In the genomic region with DNA sequence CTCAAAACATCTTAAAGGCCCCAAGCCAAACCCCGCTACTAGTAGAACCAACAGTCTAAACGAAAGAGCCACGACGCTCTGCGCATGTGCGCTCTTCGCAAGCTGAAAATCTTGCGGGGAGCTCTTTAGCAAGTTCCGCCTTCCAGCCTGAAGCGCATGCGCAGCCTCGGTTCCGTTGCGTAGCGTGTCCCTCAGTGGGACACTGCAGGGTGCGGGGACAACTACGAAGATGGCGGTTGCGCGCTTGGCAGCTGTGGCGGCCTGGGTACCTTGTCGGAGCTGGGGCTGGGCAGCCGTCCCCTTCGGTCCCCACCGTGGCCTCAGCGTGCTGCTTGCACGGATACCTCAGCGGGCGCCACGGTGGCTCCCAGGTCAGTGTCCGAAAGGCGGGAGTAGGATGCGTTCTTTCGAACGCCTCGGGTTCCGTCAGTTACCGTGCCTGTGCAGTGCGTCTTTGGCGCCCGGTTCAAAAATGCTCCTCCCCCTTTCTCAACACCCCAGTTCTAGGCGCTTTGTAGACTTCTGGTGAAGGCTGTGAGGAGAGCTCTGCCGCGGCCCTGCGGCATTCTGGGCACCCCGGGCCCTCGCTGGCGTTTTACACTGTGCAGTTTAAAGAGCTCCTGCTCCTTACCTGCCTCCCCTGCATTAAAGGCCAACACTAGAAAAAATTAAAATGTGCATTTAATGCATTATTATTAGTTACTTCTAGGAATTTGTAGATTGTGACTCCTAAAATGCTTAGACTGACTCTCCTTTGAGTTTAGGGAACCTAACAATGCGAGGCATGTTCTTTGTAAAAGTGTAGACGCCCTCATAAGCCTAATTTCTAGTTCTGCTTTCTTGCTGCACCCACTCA, we compare ENCODE assay signal across 8 cellular contexts. TPM values are rescaled to one million over a fixed set of nuclear protein-coding genes. Genes with fewer than 3 reads are reported as not detected.
DNase-seq lines count a peak whose midpoint lies in the region; ATAC-seq, FAIRE-seq and TF ChIP-seq lines count a peak whose summit lies in the region.

A gene (plus strand): TSS at position 194 of the 856 bp plus-strand sequence. CDS start 36 bp downstream, at position 230.

- H3K27ac ChIP-seq in A549 (peak within 1 kb of the TSS; percentile 84 to 94), VCaP (peak within 1 kb of the TSS; percentile 85), mammary epithelial cell (ENCODE audit: insufficient read depth, low read depth, low read length) (peak within 1 kb of the TSS; percentile 55), small intestine (ENCODE audit: low read depth in 1 of 2, low read length in 1 of 2) (peak within 1 kb of the TSS; percentile 76 to 98)

- H3K36me3 ChIP-seq in mammary epithelial cell (ENCODE audit: insufficient read depth, low read length) (peaks cover 6% of the 10 kb centered on the region), small intestine (ENCODE audit: control insufficient read depth in 2 of 2, insufficient read depth in 2 of 2, low read length in 2 of 2) (no peaks in the 10 kb centered on the region)

- TF ChIP-seq CTCF in A549 (IDR thresholded peaks at IDR 0.05) (no peak), VCaP (conservative IDR thresholded peaks at IDR 0.05) (no peak), mammary epithelial cell (conservative IDR thresholded peaks at IDR 0.05 in 1 of 2, IDR thresholded peaks at IDR 0.05 in 1 of 2; ENCODE audit: extremely low read depth in 1 of 2, insufficient read depth in 1 of 2, low read depth in 1 of 2, low read length in 2 of 2) (no peak)

- TSS peak; percentile 0 for BruUV-seq in mammary epithelial cell (replicated peaks; lab: Mats Ljungman, UMichigan)

- WGBS in A549 (ENCODE audit: missing lambda C conversion rate), result under 1% methylated on average over 19 of the region's 50 CpGs
- 2% methylated on average over 40 of the region's 50 CpGs for WGBS in mammary epithelial cell (ENCODE audit: low coverage, missing lambda C conversion rate)
- 0 to 1% (median 0%) methylated on average over 50 of the region's 50 CpGs for WGBS in small intestine, 3 donors

- intact Hi-C loops in mammary epithelial cell (cut with micrococcal nuclease), result no loop called here

- no peak for TF ChIP-seq EP300 in A549 (IDR thresholded peaks at IDR 0.05)

- H3K79me2 ChIP-seq in mammary epithelial cell (ENCODE audit: insufficient read depth, low read length), result peaks cover 41% of the 10 kb centered on the region

- H3K4me3 ChIP-seq in A549 (peak within 1 kb of the TSS; percentile 62), mammary epithelial cell (replicated peaks in 1 of 3; ENCODE audit: insufficient read depth in 1 of 3, low read depth in 2 of 3, low read length in 3 of 3) (peak within 1 kb of the TSS; percentile 57 to 74 (median 67)), small intestine (ENCODE audit: low read depth in 1 of 2, low read length in 2 of 2) (peak within 1 kb of the TSS; percentile 81 to 93)

- H4K20me1 ChIP-seq in mammary epithelial cell (ENCODE audit: insufficient read depth, low read length), result no peaks in the 10 kb centered on the region

- dilution Hi-C loops in mammary epithelial cell (cut with HindIII; ENCODE audit: low sequenced_read_pairs), result no loop called here

- peaks cover 32% of the 10 kb centered on the region for H3K4me1 ChIP-seq in A549
- H3K4me1 ChIP-seq in mammary epithelial cell (ENCODE audit: insufficient read depth, low read length), result peaks cover 2% of the 10 kb centered on the region
- H3K4me1 ChIP-seq in small intestine (ENCODE audit: control insufficient read depth in 2 of 2, insufficient read depth in 1 of 2, low read depth in 1 of 2, low read length in 1 of 2), result peaks cover 6 to 8% of the 10 kb centered on the region in 2 donors

- peak; percentile 97 for TF ChIP-seq POLR2A in A549 (IDR thresholded peaks at IDR 0.05; ENCODE audit: low read length)

- H3K9ac ChIP-seq in mammary epithelial cell (ENCODE audit: insufficient read depth, low read length), result peak within 1 kb of the TSS; percentile 79

- H2AFZ ChIP-seq in mammary epithelial cell (ENCODE audit: low read depth, low read length), result peak within 1 kb of the TSS; percentile 95

- POLR2A ChIA-PET in A549 (lab: Yijun Ruan, JAX), result interaction anchor here (0.6 to 1.9 kb wide), 19 partner anchors 10 to 583 kb away, joined by 3 to 18 read pairs (median 4); a partner anchor contains a TSS

- DNase-seq in A549 (ENCODE audit: low read depth in 1 of 2, low spot score in 1 of 2) (peak; percentile 42 to 99), NCI-H2196 (lab: John Stamatoyannopoulos, UW; ENCODE audit: unreplicated experiment) (peak; percentile 100), mammary epithelial cell (peak; percentile 97), iPS-NIHi11 (ENCODE audit: low spot score) (peak; percentile 91), small intestine (peak; percentile 99)

- H3K9me3 ChIP-seq in A549 (no peaks in the 10 kb centered on the region), mammary epithelial cell (replicated peaks; ENCODE audit: insufficient read depth, low read length) (no peaks in the 10 kb centered on the region), small intestine (ENCODE audit: control insufficient read depth, low read depth) (no peaks in the 10 kb centered on the region)

- H3K27me3 ChIP-seq in mammary epithelial cell (ENCODE audit: insufficient read depth, low read length), result no peaks in the 10 kb centered on the region
- no peaks in the 10 kb centered on the region for H3K27me3 ChIP-seq in small intestine (ENCODE audit: control insufficient read depth in 2 of 2, insufficient read depth in 2 of 2, low read length in 2 of 2)

- no peak for TF ChIP-seq RAD21 in A549 (conservative IDR thresholded peaks at IDR 0.05 in 1 of 2, IDR thresholded peaks at IDR 0.05 in 1 of 2)

- CTCF ChIA-PET in A549 (lab: Yijun Ruan, JAX) (interaction anchor here (0.7 to 6.8 kb wide), 14 partner anchors 10 to 262 kb away, joined by 3 to 45 read pairs (median 4); no protein-coding TSS in a partner anchor), mammary epithelial cell (lab: Charles Lee; ENCODE audit: low non-redundant PET) (interaction anchor here (0.6 to 1.0 kb wide), 5 partner anchors 64 to 357 kb away, joined by 3 to 6 read pairs (median 4); no protein-coding TSS in a partner anchor)

- H3K4me2 ChIP-seq in A549, result peak within 1 kb of the TSS; percentile 79
- peak within 1 kb of the TSS; percentile 81 for H3K4me2 ChIP-seq in mammary epithelial cell (ENCODE audit: insufficient read depth, low read depth, low read length)

- ATAC-seq in A549 (peak; percentile 95 to 96), GM18861 (IDR thresholded peaks at IDR 0.05; ENCODE audit: unreplicated experiment) (peak; percentile 94), HG03097 (IDR thresholded peaks at IDR 0.05; ENCODE audit: low FRiP score, unreplicated experiment) (peak; percentile 96)

- in situ Hi-C loops in mammary epithelial cell (cut with MboI; ENCODE audit: low sequenced_read_pairs in 2 of 2), result no loop called here

- FAIRE-seq in A549 (lab: Jason Lieb, UNC), result peak; percentile 100
- no peak for FAIRE-seq in small intestine (lab: Jason Lieb, UNC)

TF ChIP-seq in A549, 52 proteins besides CTCF, POLR2A, EP300 and RAD21 (continues in another document):
- TF ChIP-seq CEBPB (IDR thresholded peaks at IDR 0.05) (peak in 1 of 2 experiments; percentile 6; a peak in 1 of 4 replicates), BHLHE40 (IDR thresholded peaks at IDR 0.05; ENCODE audit: low read depth, low read length) (no peak), KDM5A (IDR thresholded peaks at IDR 0.05) (peak; percentile 52; the same call in 1 of the 2 replicates), JUN (IDR thresholded peaks at IDR 0.05) (peak in 1 of 2 experiments; percentile 83; a peak in 4 of 5 replicates), CHD4 (IDR thresholded peaks at IDR 0.05; ENCODE audit: borderline replicate concordance) (no peak), PHF8 (IDR thresholded peaks at IDR 0.05; ENCODE audit: borderline replicate concordance, low read depth) (peak; percentile 72), JUNB (IDR thresholded peaks at IDR 0.05) (no peak), HEYL (CRISPR knock-in tag; IDR thresholded peaks at IDR 0.05) (no peak)
- TF ChIP-seq, protein P1, sequence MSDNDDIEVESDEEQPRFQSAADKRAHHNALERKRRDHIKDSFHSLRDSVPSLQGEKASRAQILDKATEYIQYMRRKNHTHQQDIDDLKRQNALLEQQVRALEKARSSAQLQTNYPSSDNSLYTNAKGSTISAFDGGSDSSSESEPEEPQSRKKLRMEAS (IDR thresholded peaks at IDR 0.05), result peak; percentile 79
- TF ChIP-seq, protein P2, sequence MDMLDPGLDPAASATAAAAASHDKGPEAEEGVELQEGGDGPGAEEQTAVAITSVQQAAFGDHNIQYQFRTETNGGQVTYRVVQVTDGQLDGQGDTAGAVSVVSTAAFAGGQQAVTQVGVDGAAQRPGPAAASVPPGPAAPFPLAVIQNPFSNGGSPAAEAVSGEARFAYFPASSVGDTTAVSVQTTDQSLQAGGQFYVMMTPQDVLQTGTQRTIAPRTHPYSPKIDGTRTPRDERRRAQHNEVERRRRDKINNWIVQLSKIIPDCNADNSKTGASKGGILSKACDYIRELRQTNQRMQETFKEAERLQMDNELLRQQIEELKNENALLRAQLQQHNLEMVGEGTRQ (IDR thresholded peaks at IDR 0.05), result no peak
- TF ChIP-seq, protein P3, sequence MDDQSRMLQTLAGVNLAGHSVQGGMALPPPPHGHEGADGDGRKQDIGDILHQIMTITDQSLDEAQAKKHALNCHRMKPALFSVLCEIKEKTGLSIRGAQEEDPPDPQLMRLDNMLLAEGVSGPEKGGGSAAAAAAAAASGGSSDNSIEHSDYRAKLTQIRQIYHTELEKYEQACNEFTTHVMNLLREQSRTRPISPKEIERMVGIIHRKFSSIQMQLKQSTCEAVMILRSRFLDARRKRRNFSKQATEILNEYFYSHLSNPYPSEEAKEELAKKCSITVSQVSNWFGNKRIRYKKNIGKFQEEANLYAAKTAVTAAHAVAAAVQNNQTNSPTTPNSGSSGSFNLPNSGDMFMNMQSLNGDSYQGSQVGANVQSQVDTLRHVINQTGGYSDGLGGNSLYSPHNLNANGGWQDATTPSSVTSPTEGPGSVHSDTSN (IDR thresholded peaks at IDR 0.05), result peak; percentile 47; the same call in 1 of the 2 replicates

RNA-seq across cellular contexts. Expression of the gene that starts here (rescaled TPM):
- polyA plus RNA-seq in A549 (2011; rRNA removed) (39.7 and 42.1 TPM in 2 replicates), A549 (2017; fragmentation: RNase III; extraction: RNeasy Plus Mini Kit Qiagen cat#74134 plus additional on column Dnase treatment) (31.8 to 34.0 TPM (median 33.2 TPM) in 3 replicates), mammary epithelial cell (18.5 TPM), small intestine (10 to 100 TPM in 2 of 3 donors, 1 to 10 TPM in 1; 10.0 to 19.6 (median 11.0) TPM)
- polyA plus RNA-seq in A549 (2012; cell fraction: cytosol; rRNA removed), result 14.8 and 16.3 TPM in 2 replicates
- 7.3 and 7.6 TPM in 2 replicates for polyA plus RNA-seq in A549 (2012; cell fraction: nucleus; rRNA removed)
- 17.5 and 21.1 TPM in 2 replicates for polyA minus RNA-seq in A549 (2011; rRNA and poly(A)+ RNA removed)
- total RNA-seq in mammary epithelial cell, result 10 to 100 TPM; 14.8 to 23.1 TPM
- polyA minus RNA-seq in mammary epithelial cell, result 8.7 TPM

Comparison
In these comparisons a context has a peak if more than half of its experiments do, and no peak if none do; other contexts are left out.
1. Peak in every context shown above with its lines: DNase-seq, ATAC-seq, H3K4me3 ChIP-seq and H3K27ac ChIP-seq.